ENCODE assay signal across 27 cellular contexts in genomic region chr2:104902317-104902716, GRCh38. TPM values are rescaled to one million over a fixed set of nuclear protein-coding genes. Genes with fewer than 3 reads are reported as not detected.
DNase-seq lines count a peak whose midpoint lies in the region; ATAC-seq, FAIRE-seq and TF ChIP-seq lines count a peak whose summit lies in the region.
"Had no signal": no experiment of that assay in that cellular context is flagged by ENCODE, and none has a peak within 500 bp of the region (broad histone marks: within the 10 kb centered on the region; RNA-seq: fewer than 3 reads in every experiment).

No MANE protein-coding gene starts in this region.

- H3K27me3 ChIP-seq in body of pancreas = no peaks in the 10 kb centered on the region
- peaks cover 0 to 3% of the 10 kb centered on the region in 2 donors for H3K27me3 ChIP-seq in small intestine (ENCODE audit: control insufficient read depth in 2 of 2, insufficient read depth in 2 of 2, low read length in 2 of 2)
- peaks cover 95% of the 10 kb centered on the region for H3K27me3 ChIP-seq in WERI-Rb-1 (ENCODE audit: insufficient read depth, low read depth, severe bottlenecking)
- H3K27me3 ChIP-seq: BE2C; BLaER1 treated with 17β-estradiol and CSF1 and Interleukin-3, amounts not matched to agents 10 nM and 100 nM had no signal

- peaks cover 11% of the 10 kb centered on the region for H3K27me3 Mint-ChIP-seq in nephron (ENCODE audit: low read depth)

- TF ChIP-seq POLR2A in body of pancreas (IDR thresholded peaks at IDR 0.05) = no peak

- no peak for ATAC-seq in body of pancreas
- no peak for ATAC-seq in HG03432 (IDR thresholded peaks at IDR 0.05; ENCODE audit: unreplicated experiment)
- ATAC-seq in GM21576 (IDR thresholded peaks at IDR 0.05; ENCODE audit: unreplicated experiment) = no peak
- ATAC-seq: A549 had no signal

- no peak overlapping the region for H3K9ac ChIP-seq in kidney (ENCODE audit: low read length in 2 of 2)
- H3K9ac ChIP-seq: BLaER1 treated with 17β-estradiol and CSF1 and Interleukin-3, amounts not matched to agents 10 nM and 100 nM; GM23248 had no signal

- no peak overlapping the region for H3K4me3 ChIP-seq in body of pancreas
- H3K4me3 ChIP-seq in kidney (ENCODE audit: low read length in 2 of 2) = peak overlapping the region; percentile 23 to 32
- no peak overlapping the region for H3K4me3 ChIP-seq in small intestine (ENCODE audit: low read depth in 1 of 2, low read length in 2 of 2)
- no peak overlapping the region for H3K4me3 ChIP-seq in WERI-Rb-1 (ENCODE audit: low read depth, low read length)
- H3K4me3 ChIP-seq: A549; BLaER1 treated with 17β-estradiol and CSF1 and Interleukin-3, amounts not matched to agents 10 nM and 100 nM; GM23248 had no signal

- H3K36me3 ChIP-seq in body of pancreas (replicated peaks in 1 of 2; ENCODE audit: insufficient read depth in 1 of 2, low read depth in 2 of 2) = no peaks in the 10 kb centered on the region
- no peaks in the 10 kb centered on the region for H3K36me3 ChIP-seq in kidney (ENCODE audit: control insufficient read depth in 1 of 2, insufficient read depth in 2 of 2, low read length in 2 of 2)
- H3K36me3 ChIP-seq in small intestine (ENCODE audit: control insufficient read depth in 2 of 2, insufficient read depth in 2 of 2, low read length in 2 of 2) = no peaks in the 10 kb centered on the region
- no peaks in the 10 kb centered on the region for H3K36me3 ChIP-seq in WERI-Rb-1
- H3K36me3 ChIP-seq: BE2C; BLaER1 treated with 17β-estradiol and CSF1 and Interleukin-3, amounts not matched to agents 10 nM and 100 nM had no signal

- H3K9me3 Mint-ChIP-seq in nephron = no peaks in the 10 kb centered on the region
- H3K9me3 Mint-ChIP-seq: CD4-positive, alpha-beta T cell had no signal

- TF ChIP-seq CTCF in body of pancreas (IDR thresholded peaks at IDR 0.05) = no peak
- TF ChIP-seq CTCF in kidney (IDR thresholded peaks at IDR 0.05; ENCODE audit: borderline replicate concordance, extremely low read depth, insufficient read depth) = no peak
- TF ChIP-seq CTCF in nephron (IDR thresholded peaks at IDR 0.05; ENCODE audit: unreplicated experiment in 3 of 3) = no peak
- TF ChIP-seq CTCF in WERI-Rb-1 (IDR thresholded peaks at IDR 0.05; ENCODE audit: low read depth, low read length) = no peak

- 33 to 37% methylated on average over 6 of the region's 6 CpGs for WGBS in body of pancreas, 2 donors
- WGBS in small intestine, 3 donors = 17 to 63% (median 28%) methylated on average over 6 of the region's 6 CpGs

- no peaks in the 10 kb centered on the region for H3K4me1 Mint-ChIP-seq in nephron
- H3K4me1 Mint-ChIP-seq: CD14-positive monocyte had no signal

- FAIRE-seq in kidney (lab: Jason Lieb, UNC) = no peak
- FAIRE-seq in small intestine (lab: Jason Lieb, UNC) = no peak
- FAIRE-seq: A549, GM12891, GM18507, H1 had no signal

- no peak for DNase-seq in body of pancreas
- no peak for DNase-seq in kidney
- DNase-seq in small intestine = peak; percentile 82
- DNase-seq in WERI-Rb-1 = no peak
- DNase-seq: 8988T; ACHN; AML-193; BE2C; Calu3; CD4-positive, alpha-beta T cell; COR-L47; DMS53; DMS79 treated with DMSO at 0.1 percent for 48 hours; GF-D8; GM23248; H7; HCEC 1CT had no signal

- peaks cover 9% of the 10 kb centered on the region for H3K4me1 ChIP-seq in body of pancreas
- peaks cover 13 to 33% of the 10 kb centered on the region in 2 donors for H3K4me1 ChIP-seq in kidney (ENCODE audit: control insufficient read depth in 1 of 2, insufficient read depth in 1 of 2, low read depth in 1 of 2, low read length in 2 of 2)
- H3K4me1 ChIP-seq in small intestine (ENCODE audit: control insufficient read depth in 2 of 2, insufficient read depth in 1 of 2, low read depth in 1 of 2, low read length in 1 of 2) = peaks cover 2 to 4% of the 10 kb centered on the region in 2 donors
- H3K4me1 ChIP-seq: A549, BE2C had no signal

- intact Hi-C loops in body of pancreas (cut with DNase I) = no loop called here
- intact Hi-C loops in kidney (cut with DNase I) = no loop called here

- H3K4me3 Mint-ChIP-seq in nephron = peak overlapping the region in 2 of 3 experiments; percentile 9 to 42
- H3K4me3 Mint-ChIP-seq: CD14-positive monocyte; CD4-positive, alpha-beta T cell had no signal

- H3K9me3 ChIP-seq in body of pancreas (no peaks in the 10 kb centered on the region), kidney (ENCODE audit: control insufficient read depth in 1 of 2, low read length in 2 of 2) (no peaks in the 10 kb centered on the region), small intestine (ENCODE audit: control insufficient read depth, low read depth) (no peaks in the 10 kb centered on the region), WERI-Rb-1 (ENCODE audit: severe bottlenecking) (no peaks in the 10 kb centered on the region)
- H3K9me3 ChIP-seq: A549, BE2C had no signal

- H3K27ac Mint-ChIP-seq in nephron = peak overlapping the region; percentile 76 to 93 (median 83)
- H3K27ac Mint-ChIP-seq: CD4-positive, alpha-beta T cell had no signal

- H3K27ac ChIP-seq in body of pancreas (peak overlapping the region in 3 of 4 donors; percentile 12 to 68 (median 16)), kidney (ENCODE audit: low read depth in 2 of 2, low read length in 2 of 2) (peak overlapping the region; percentile 66 to 68), small intestine (ENCODE audit: low read depth in 1 of 2, low read length in 1 of 2) (no peak overlapping the region), WERI-Rb-1 (no peak overlapping the region)
- H3K27ac ChIP-seq: A549; BLaER1 treated with 17β-estradiol and CSF1 and Interleukin-3, amounts not matched to agents 10 nM and 100 nM; GM23248 had no signal

- no peaks in the 10 kb centered on the region for H3K36me3 Mint-ChIP-seq in nephron (ENCODE audit: low read depth)
- H3K36me3 Mint-ChIP-seq: CD14-positive monocyte had no signal

RNA-seq across cellular contexts. Expression of gene POU3F3, which starts 48.4 kb away (rescaled TPM):
- total RNA-seq in body of pancreas = not detected
- total RNA-seq in kidney = 118 TPM
- 31.4 TPM for polyA plus RNA-seq in kidney (ENCODE audit: insufficient read depth, low read depth, low replicate concordance)
- under 1 TPM in 1 of 3 donors, not detected in 2; 0.15 TPM for polyA plus RNA-seq in small intestine
- total RNA-seq: Calu3; CD4-positive, alpha-beta T cell; G401; GM23248; H7 had no signal
- polyA plus RNA-seq: CD14-positive monocyte, GM23248, H1 had no signal

Comparison
In these comparisons a context has a peak if more than half of its experiments do, and no peak if none do; other contexts are left out.
1. H3K27ac ChIP-seq: peak in body of pancreas (3 of 4) and kidney (2 of 2); none in small intestine (0 of 2) and WERI-Rb-1 (single experiment).
2. H3K4me3 ChIP-seq: peak in kidney (2 of 2); none in body of pancreas (0 of 2), small intestine (0 of 2) and WERI-Rb-1 (single experiment).
3. RNA of gene POU3F3, which starts 48.4 kb away (total RNA-seq): 118 TPM in kidney (single experiment); not detected in body of pancreas; every median in the first group is over 100 times any median in the second.